In genomic region chr11:128904303-128904871, GRCh38 we compare ENCODE assay signal across 10 cellular contexts. TPM values are rescaled to one million over a fixed set of nuclear protein-coding genes. Genes with fewer than 3 reads are reported as not detected.
DNase-seq lines count a peak whose midpoint lies in the region; ATAC-seq, FAIRE-seq and TF ChIP-seq lines count a peak whose summit lies in the region.
"Had no signal": no experiment of that assay in that cellular context is flagged by ENCODE, and none has a peak within 500 bp of the region (broad histone marks: within the 10 kb centered on the region; RNA-seq: fewer than 3 reads in every experiment).

No MANE protein-coding gene starts in this region.

- DNase-seq in CD14-positive monocyte (ENCODE audit: low spot score), result no peak
- DNase-seq in HTR-8/SVneo (ENCODE audit: insufficient read length, low spot score), result peak; percentile 9
- DNase-seq in nephron progenitor cell, result no peak
- no peak for DNase-seq in NOMO-1 treated with dmso at 0.1 percent for 144 hours (lab: John Stamatoyannopoulos, UW; ENCODE audit: unreplicated experiment)
- DNase-seq in SW480 (ENCODE audit: low spot score), result no peak
- DNase-seq: activated CD8-positive, alpha-beta memory T cell treated with anti-CD3 and anti-CD28 coated beads, Interleukin-2, amount 10 ng/mL, durations not matched to agents 7 days and 5 days had no signal

- ATAC-seq in GM21423 (IDR thresholded peaks at IDR 0.05; ENCODE audit: unreplicated experiment) (no peak), HG03025 (IDR thresholded peaks at IDR 0.05; ENCODE audit: low FRiP score, unreplicated experiment) (no peak)

- intact Hi-C loops in CD14-positive monocyte (cut with micrococcal nuclease), result no loop called here

- peaks cover 56% of the 10 kb centered on the region for H3K4me1 Mint-ChIP-seq in CD14-positive monocyte
- peaks cover 64% of the 10 kb centered on the region for H3K4me1 Mint-ChIP-seq in brain
- peaks cover 44% of the 10 kb centered on the region for H3K4me1 Mint-ChIP-seq in nephron progenitor cell

- no peak for TF ChIP-seq CTCF in CD14-positive monocyte (IDR thresholded peaks at IDR 0.05)
- TF ChIP-seq CTCF in brain (conservative IDR thresholded peaks at IDR 0.05), result no peak
- no peak for TF ChIP-seq CTCF in nephron progenitor cell (IDR thresholded peaks at IDR 0.05)

- H3K9me3 Mint-ChIP-seq in CD14-positive monocyte, result peaks cover 0 to 2% (median 0%) of the 10 kb centered on the region in 7 donors
- peaks cover 0 to 9% (median 4%) of the 10 kb centered on the region in 5 experiments for H3K9me3 Mint-ChIP-seq in brain
- H3K9me3 Mint-ChIP-seq in nephron progenitor cell, result peaks cover 8% of the 10 kb centered on the region

- H3K27me3 Mint-ChIP-seq in CD14-positive monocyte (ENCODE audit: low read depth in 3 of 3) (peaks cover 9 to 16% (median 10%) of the 10 kb centered on the region in 3 donors), brain (peaks cover 41% of the 10 kb centered on the region), nephron progenitor cell (ENCODE audit: low read depth, poor library complexity) (peaks cover 89% of the 10 kb centered on the region)

- FAIRE-seq in HTR-8/SVneo (lab: Jason Lieb, UNC), result no peak

- H3K36me3 Mint-ChIP-seq in CD14-positive monocyte (peaks cover 3 to 8% of the 10 kb centered on the region in 2 donors), brain (no peaks in the 10 kb centered on the region), nephron progenitor cell (ENCODE audit: low read depth) (no peaks in the 10 kb centered on the region)
- H3K36me3 Mint-ChIP-seq: activated CD8-positive, alpha-beta memory T cell treated with anti-CD3 and anti-CD28 coated beads, Interleukin-2, amount 10 ng/mL, durations not matched to agents 7 days and 5 days had no signal

- H3K4me3 Mint-ChIP-seq in CD14-positive monocyte, result peak overlapping the region; percentile 67 to 80
- peak overlapping the region; percentile 46 to 76 (median 68) for H3K4me3 Mint-ChIP-seq in brain
- peak overlapping the region; percentile 67 for H3K4me3 Mint-ChIP-seq in nephron progenitor cell
- H3K4me3 Mint-ChIP-seq: activated CD8-positive, alpha-beta memory T cell treated with anti-CD3 and anti-CD28 coated beads, Interleukin-2, amount 10 ng/mL, durations not matched to agents 7 days and 5 days had no signal

- H3K27ac Mint-ChIP-seq in CD14-positive monocyte (peak overlapping the region in 2 of 7 donors; percentile 40 to 72), brain (peak overlapping the region in 4 of 5 experiments; percentile 12 to 39 (median 22)), nephron progenitor cell (no peak overlapping the region)
- H3K27ac Mint-ChIP-seq: activated CD8-positive, alpha-beta memory T cell treated with anti-CD3 and anti-CD28 coated beads, Interleukin-2, amount 10 ng/mL, durations not matched to agents 7 days and 5 days had no signal

RNA-seq across cellular contexts. Expression of gene KCNJ5, which starts 13.2 kb away (rescaled TPM):
- polyA plus RNA-seq in CD14-positive monocyte (not detected), brain (ENCODE audit: insufficient read depth, low read depth, low replicate concordance) (1.3 TPM)

RNA-seq across cellular contexts. Expression of gene KCNJ1, which starts 37.3 kb away (rescaled TPM):
- polyA plus RNA-seq in CD14-positive monocyte (under 1 TPM in 1 of 2 donors, not detected in 1; 0.12 TPM), brain (ENCODE audit: insufficient read depth, low read depth, low replicate concordance) (not detected)

RNA-seq across cellular contexts. Expression of gene TP53AIP1, which starts 38.3 kb away (rescaled TPM):
- polyA plus RNA-seq in CD14-positive monocyte (not detected), brain (ENCODE audit: insufficient read depth, low read depth, low replicate concordance) (0.44 TPM)
- polyA plus RNA-seq: urinary bladder had no signal
